Comparison of ENCODE assay signal across 10 cellular contexts in the genomic region with DNA sequence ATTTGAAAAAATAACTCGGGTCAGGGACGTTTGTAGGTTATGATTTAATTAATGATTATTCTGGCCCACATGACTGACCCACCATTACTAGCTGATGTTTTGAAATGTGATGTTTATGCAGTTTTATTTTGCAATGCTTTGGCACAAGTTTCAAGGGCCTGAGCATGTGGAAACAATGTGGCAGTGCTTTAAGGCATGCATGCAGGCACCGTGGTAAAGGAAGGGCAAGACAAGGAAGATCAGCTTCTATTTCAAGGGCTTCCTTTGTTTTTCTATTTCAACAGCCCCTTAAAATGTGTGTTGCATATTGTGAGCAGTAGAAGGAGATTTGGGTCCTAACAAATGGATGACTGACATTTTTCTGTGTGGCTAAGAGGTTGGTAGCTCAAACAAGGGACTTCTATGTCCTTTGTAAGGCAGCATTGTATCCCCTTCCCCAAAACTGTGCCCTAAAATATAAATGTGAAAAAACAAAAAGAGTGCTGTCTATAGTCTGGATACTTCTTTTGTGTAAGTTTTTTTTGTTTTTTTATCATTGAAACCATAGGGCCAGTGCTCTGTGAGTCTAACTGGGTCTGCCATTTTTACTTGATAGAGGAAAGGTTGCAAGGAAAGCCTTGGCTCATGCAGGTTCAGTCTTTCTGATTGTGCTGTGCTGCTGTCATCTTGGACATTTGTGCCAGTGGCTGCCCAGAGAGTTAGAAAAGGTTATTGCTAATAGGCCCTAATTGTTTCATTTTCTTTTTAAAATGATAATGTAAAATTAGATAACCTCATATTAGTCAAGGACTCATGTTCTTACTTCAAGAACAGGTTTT.
DNase-seq lines count a peak whose midpoint lies in the region; ATAC-seq and TF ChIP-seq lines count a peak whose summit lies in the region.
"Had no signal": no experiment of that assay in that cellular context is flagged by ENCODE, and none has a peak within 500 bp of the region (broad histone marks: within the 10 kb centered on the region; RNA-seq: fewer than 3 reads in every experiment).

No MANE protein-coding gene starts in this region.

- TF ChIP-seq CTCF in heart left ventricle (IDR thresholded peaks at IDR 0.05) (no peak), retinal pigment epithelial cell (conservative IDR thresholded peaks at IDR 0.05; ENCODE audit: low read depth, low read length) (no peak), GM20000 (IDR thresholded peaks at IDR 0.05; ENCODE audit: extremely low read depth, missing control alignments) (no peak)

- no peaks in the 10 kb centered on the region for H3K9me2 ChIP-seq in GM23248 (ENCODE audit: insufficient read depth)

- intact Hi-C loops in heart left ventricle (cut with DNase I): loop anchor here in 2 of 10 donors (5.0 kb wide), 2 partner anchors 34 to 46 kb away; no protein-coding TSS in a partner anchor

- H3K27ac ChIP-seq in GM23248: peak overlapping the region; percentile 25; the same call in 1 of the 2 replicates
- H3K27ac ChIP-seq in heart left ventricle: peak overlapping the region in 11 of 12 donors; percentile 26 to 85 (median 66)

- in situ Hi-C loops in GM23248 (cut with MboI): no loop called here

- H3K9me3 ChIP-seq in GM23248 (ENCODE audit: low read depth) (no peaks in the 10 kb centered on the region), adipocyte (ENCODE audit: control insufficient read depth, low read length) (no peaks in the 10 kb centered on the region), heart left ventricle (no peaks in the 10 kb centered on the region)

- no peaks in the 10 kb centered on the region for H3K79me2 ChIP-seq in GM23248 (ENCODE audit: insufficient read depth)

- H3K4me1 ChIP-seq in GM23248 (ENCODE audit: insufficient read depth) (peaks cover 9% of the 10 kb centered on the region), adipocyte (ENCODE audit: control insufficient read depth, insufficient read depth, low read length) (peaks cover 42% of the 10 kb centered on the region), heart left ventricle (peaks cover 4 to 83% (median 52%) of the 10 kb centered on the region in 12 donors)

- no peak for TF ChIP-seq POLR2A in heart left ventricle (IDR thresholded peaks at IDR 0.05)

- peak in 3 of 4 donors; percentile 36 to 64 (median 43) for ATAC-seq in heart left ventricle
- no peak for ATAC-seq in HG03045 (IDR thresholded peaks at IDR 0.05; ENCODE audit: unreplicated experiment)
- no peak for ATAC-seq in HG03442 (IDR thresholded peaks at IDR 0.05; ENCODE audit: unreplicated experiment)
- ATAC-seq: K562 had no signal

- H3K27me3 ChIP-seq in GM23248 (replicated peaks; ENCODE audit: insufficient read depth) (no peaks in the 10 kb centered on the region), adipocyte (replicated peaks; ENCODE audit: control insufficient read depth, insufficient read depth, low read length) (no peaks in the 10 kb centered on the region), heart left ventricle (no peaks in the 10 kb centered on the region)

- peak overlapping the region; percentile 27 for H3K4me2 ChIP-seq in GM23248 (ENCODE audit: unreplicated experiment)

- H3F3A ChIP-seq in GM23248 (ENCODE audit: insufficient read depth): no peaks in the 10 kb centered on the region

- DNase-seq in GM23248: peak; percentile 80
- DNase-seq in adipocyte (ENCODE audit: low read depth): peak; percentile 95
- DNase-seq in heart left ventricle: no peak
- peak; percentile 42 for DNase-seq in retinal pigment epithelial cell (ENCODE audit: low read depth)
- no peak for DNase-seq in NCI-H446 treated with DMSO at 0.1 percent for 48 hours (lab: John Stamatoyannopoulos, UW)
- no peak for DNase-seq in GM20000 (ENCODE audit: low spot score)
- DNase-seq: activated CD4-positive, alpha-beta T cell treated with anti-CD3 and anti-CD28 coated beads, Interleukin-2, amount 50 U/mL, for 48 hours had no signal

- H3K36me3 ChIP-seq in GM23248 (ENCODE audit: low read depth): no peaks in the 10 kb centered on the region
- no peaks in the 10 kb centered on the region for H3K36me3 ChIP-seq in adipocyte (ENCODE audit: control insufficient read depth, insufficient read depth, low read length, severe bottlenecking)
- no peaks in the 10 kb centered on the region for H3K36me3 ChIP-seq in heart left ventricle

- H3K4me3 ChIP-seq in GM23248 (no peak overlapping the region), adipocyte (ENCODE audit: low read length) (peak overlapping the region; percentile 78), heart left ventricle (peak overlapping the region in 10 of 12 donors; percentile 4 to 60 (median 41)), retinal pigment epithelial cell (ENCODE audit: low read length) (peak overlapping the region; percentile 60)
- H3K4me3 ChIP-seq: K562 had no signal

- WGBS in GM23248 (ENCODE audit: low coverage in 1 of 2, low lambda C conversion rate in 2 of 2, missing lambda C conversion rate in 2 of 2), 2 experiments: 0 to 5% methylated on average over 3 of the region's 3 CpGs
- WGBS in heart left ventricle, 4 donors: 20 to 26% (median 23%) methylated on average over 3 of the region's 3 CpGs

- H4K20me1 ChIP-seq in GM23248 (ENCODE audit: insufficient read depth): no peaks in the 10 kb centered on the region

- peak overlapping the region; percentile 53 for H2AFZ ChIP-seq in GM23248

- H3K9ac ChIP-seq in GM23248: no peak overlapping the region
- H3K9ac ChIP-seq in adipocyte (ENCODE audit: low read length): peak overlapping the region; percentile 76

Comparison
In these comparisons a context has a peak if more than half of its experiments do, and no peak if none do; other contexts are left out.
1. DNase-seq: peak in GM23248 (single experiment), adipocyte (single experiment) and retinal pigment epithelial cell (single experiment); none in heart left ventricle (0 of 5), NCI-H446 treated with DMSO at 0.1 percent for 48 hours (single experiment) and GM20000 (single experiment).
2. ATAC-seq: peak in heart left ventricle (3 of 4); none in HG03045 (single experiment) and HG03442 (single experiment).